ENCODE assay signal across 28 cellular contexts in genomic region chr7:84946549-84946948, GRCh38.
"Had no signal": no experiment of that assay in that cellular context is flagged by ENCODE, and none has a peak within 500 bp of the region (broad histone marks: within the 10 kb centered on the region; RNA-seq: fewer than 3 reads in every experiment).

No MANE protein-coding gene starts in this region.

- H2AFZ ChIP-seq: hepatocyte had no signal

- H3K9me3 Mint-ChIP-seq: dendritic cell treated with granulocyte-macrophage colony-stimulating factor and Interleukin-4, amounts not matched to agents 40 ng/mL and 50 ng/mL, for 4 days; endodermal cell had no signal

- H3K27ac ChIP-seq: colonic mucosa, coronary artery, dorsolateral prefrontal cortex, epithelial cell of prostate, esophagus muscularis mucosa, esophagus squamous epithelium, foreskin keratinocyte, gastrocnemius medialis, heart left ventricle, heart right ventricle, hepatocyte had no signal

- H3K9me3 ChIP-seq: colonic mucosa, esophagus muscularis mucosa, esophagus squamous epithelium, gastrocnemius medialis, heart left ventricle, heart right ventricle had no signal

- H3K4me2 ChIP-seq: hepatocyte had no signal

- H3K4me1 ChIP-seq: colonic mucosa, esophagus squamous epithelium, foreskin keratinocyte, gastrocnemius medialis, heart left ventricle, heart right ventricle had no signal

- H3K36me3 ChIP-seq: colonic mucosa, esophagus muscularis mucosa, esophagus squamous epithelium, gastrocnemius medialis, heart left ventricle, heart right ventricle had no signal

- DNase-seq: colonic mucosa; cortex of kidney; dermis blood vessel endothelial cell; dorsolateral prefrontal cortex; effector CD4-positive, alpha-beta T cell; effector CD8-positive, alpha-beta T cell; effector memory CD4-positive, alpha-beta T cell; effector memory CD8-positive, alpha-beta T cell; endodermal cell; erythroblast; esophagus squamous epithelium; foreskin fibroblast; foreskin keratinocyte; gastrocnemius medialis; glutamatergic neuron; head of caudate nucleus; heart left ventricle; heart right ventricle had no signal

- H3K27ac Mint-ChIP-seq: dendritic cell treated with granulocyte-macrophage colony-stimulating factor and Interleukin-4, amounts not matched to agents 40 ng/mL and 50 ng/mL, for 4 days; effector memory CD8-positive, alpha-beta T cell; endodermal cell had no signal

- H3K4me3 Mint-ChIP-seq: dendritic cell treated with granulocyte-macrophage colony-stimulating factor and Interleukin-4, amounts not matched to agents 40 ng/mL and 50 ng/mL, for 4 days; effector memory CD8-positive, alpha-beta T cell; endodermal cell had no signal

- H3K27me3 Mint-ChIP-seq: dendritic cell treated with granulocyte-macrophage colony-stimulating factor and Interleukin-4, amounts not matched to agents 40 ng/mL and 50 ng/mL, for 4 days; effector memory CD8-positive, alpha-beta T cell had no signal

- H3K27me3 ChIP-seq: colonic mucosa, dorsolateral prefrontal cortex, esophagus muscularis mucosa, esophagus squamous epithelium, foreskin keratinocyte, gastrocnemius medialis, heart left ventricle, heart right ventricle, hepatocyte had no signal

- ATAC-seq: effector memory CD8-positive, alpha-beta T cell; esophagus mucosa; foreskin keratinocyte; gastrocnemius medialis; heart left ventricle; heart right ventricle had no signal

- H3K4me3 ChIP-seq: colonic mucosa, coronary artery, dorsolateral prefrontal cortex, esophagus muscularis mucosa, esophagus squamous epithelium, gastrocnemius medialis, heart left ventricle, heart right ventricle, hepatocyte had no signal

- H3K79me2 ChIP-seq: hepatocyte had no signal

- FAIRE-seq: colon, endometrium, endothelial cell of umbilical vein, frontal cortex had no signal
